ENCODE assay signal across 17 cellular contexts in genomic region chrX:10972731-10973130, GRCh38.
"Had no signal": no experiment of that assay in that cellular context is flagged by ENCODE, and none has a peak within 500 bp of the region (broad histone marks: within the 10 kb centered on the region; RNA-seq: fewer than 3 reads in every experiment).

No MANE protein-coding gene starts in this region.

- H3K27ac Mint-ChIP-seq: activated naive CD8-positive, alpha-beta T cell treated with anti-CD3 and anti-CD28 coated beads for 36 hours; endodermal cell; stimulated activated naive CD8-positive, alpha-beta T cell treated with anti-CD3 and anti-CD28 coated beads, Interleukin-15, amount 100 ng/mL, for 72 hours; T-cell had no signal

- DNase-seq: activated CD4-positive, alpha-beta T cell treated with anti-CD3 and anti-CD28 coated beads for 1 hour; activated CD4-positive, alpha-beta T cell treated with anti-CD3 and anti-CD28 coated beads, Interleukin-2, amount 50 U/mL, for 48 hours; activated gamma-delta T cell; activated naive CD8-positive, alpha-beta T cell treated with anti-CD3 and anti-CD28 coated beads for 36 hours; activated T-cell treated with anti-CD3 and anti-CD28 coated beads, Interleukin-2, amount 50 U/mL, for 4 hours; aorta; central memory CD4-positive, alpha-beta T cell; endodermal cell; heart left ventricle; mesendoderm; pancreas; stimulated activated CD4-positive, alpha-beta T cell treated with anti-CD3 and anti-CD28 coated beads, Interleukin-15, amount 100 ng/mL, for 24 hours; stimulated activated CD4-positive, alpha-beta T cell treated with anti-CD3 and anti-CD28 coated beads, Interleukin-4, amount 100 ng/mL, for 24 hours; stimulated activated naive CD8-positive, alpha-beta T cell treated with anti-CD3 and anti-CD28 coated beads, Interleukin-15, amount 100 ng/mL, for 72 hours; T-cell; T1000; testis had no signal

- H3K4me1 Mint-ChIP-seq: activated naive CD8-positive, alpha-beta T cell treated with anti-CD3 and anti-CD28 coated beads for 36 hours; endodermal cell; stimulated activated naive CD8-positive, alpha-beta T cell treated with anti-CD3 and anti-CD28 coated beads, Interleukin-15, amount 100 ng/mL, for 72 hours; T-cell had no signal

- H3K27me3 Mint-ChIP-seq: activated naive CD8-positive, alpha-beta T cell treated with anti-CD3 and anti-CD28 coated beads for 36 hours; stimulated activated naive CD8-positive, alpha-beta T cell treated with anti-CD3 and anti-CD28 coated beads, Interleukin-15, amount 100 ng/mL, for 72 hours; T-cell had no signal

- H3K4me3 Mint-ChIP-seq: activated naive CD8-positive, alpha-beta T cell treated with anti-CD3 and anti-CD28 coated beads for 36 hours; activated T-cell treated with anti-CD3 and anti-CD28 coated beads, Interleukin-2, amount 50 U/mL, for 4 hours; endodermal cell; stimulated activated naive CD8-positive, alpha-beta T cell treated with anti-CD3 and anti-CD28 coated beads, Interleukin-15, amount 100 ng/mL, for 72 hours; T-cell had no signal

- H3K36me3 Mint-ChIP-seq: activated naive CD8-positive, alpha-beta T cell treated with anti-CD3 and anti-CD28 coated beads for 36 hours; T-cell had no signal

- ATAC-seq: activated T-cell treated with anti-CD3 and anti-CD28 coated beads, Interleukin-2, amount 50 U/mL, for 4 hours; heart left ventricle; pancreas; stimulated activated naive CD8-positive, alpha-beta T cell treated with anti-CD3 and anti-CD28 coated beads, Interleukin-15, amount 100 ng/mL, for 72 hours; T-cell had no signal

- H3K4me3 ChIP-seq: heart left ventricle, pancreas, testis had no signal
